In genomic region chr2:11304476-11304875, GRCh38 we compare ENCODE assay signal across 7 cellular contexts.
"Had no signal": no experiment of that assay in that cellular context is flagged by ENCODE, and none has a peak within 500 bp of the region (broad histone marks: within the 10 kb centered on the region; RNA-seq: fewer than 3 reads in every experiment).

No MANE protein-coding gene starts in this region.

- FAIRE-seq: HTR-8/SVneo had no signal

- H3K27me3 Mint-ChIP-seq: IgD-negative memory B cell had no signal

- H3K27ac ChIP-seq: HL-60, KMS-11 had no signal

- H3K4me2 ChIP-seq: KMS-11 had no signal

- H3K4me3 Mint-ChIP-seq: IgD-negative memory B cell had no signal

- ATAC-seq: K562 had no signal

- H3K9me3 Mint-ChIP-seq: IgD-negative memory B cell had no signal

- H3K36me3 Mint-ChIP-seq: IgD-negative memory B cell had no signal

- DNase-seq: KBM-7, KG1 had no signal

- H3K4me3 ChIP-seq: K562 had no signal

- H3K9ac ChIP-seq: KMS-11 had no signal

- H3K27ac Mint-ChIP-seq: IgD-negative memory B cell had no signal
